12 cellular contexts compared by ENCODE assay signal in genomic region chr4:105859233-105859632, GRCh38. TPM values are rescaled to one million over a fixed set of nuclear protein-coding genes. Genes with fewer than 3 reads are reported as not detected.
DNase-seq lines count a peak whose midpoint lies in the region; ATAC-seq and TF ChIP-seq lines count a peak whose summit lies in the region.
"Had no signal": no experiment of that assay in that cellular context is flagged by ENCODE, and none has a peak within 500 bp of the region (broad histone marks: within the 10 kb centered on the region; RNA-seq: fewer than 3 reads in every experiment).

No MANE protein-coding gene starts in this region.

- H3K27me3 ChIP-seq in brain microvascular endothelial cell (replicated peaks) (no peaks in the 10 kb centered on the region), dorsolateral prefrontal cortex (no peaks in the 10 kb centered on the region)
- no peaks in the 10 kb centered on the region for H3K27me3 ChIP-seq in CD8-positive, alpha-beta T cell (ENCODE audit: insufficient read depth, low read length)

- POLR2A ChIA-PET in CD8-positive, alpha-beta T cell (lab: Charles Lee) = no interaction called here

- DNase-seq in DMS53 (lab: John Stamatoyannopoulos, UW) (peak; percentile 80), brain microvascular endothelial cell (peak; percentile 4), lung microvascular endothelial cell (ENCODE audit: low read depth in 2 of 2) (peak; percentile 55 to 73), dorsolateral prefrontal cortex (no peak), NCI-H1694 (lab: John Stamatoyannopoulos, UW) (no peak)
- DNase-seq in CD8-positive, alpha-beta T cell = no peak
- DNase-seq: activated CD4-positive, CD25-positive, alpha-beta regulatory T cell; NCI-H1092 had no signal

- TF ChIP-seq CTCF in brain microvascular endothelial cell (IDR thresholded peaks at IDR 0.05; ENCODE audit: low read depth, low read length, missing control alignments) (no peak), dorsolateral prefrontal cortex (IDR thresholded peaks at IDR 0.05 in 54 of 56, conservative IDR thresholded peaks at IDR 0.05 in 2 of 56; ENCODE audit: low read depth in 1 of 56, partially characterized antibody in 56 of 56) (no peak)
- TF ChIP-seq CTCF in CD8-positive, alpha-beta T cell (IDR thresholded peaks at IDR 0.05) = no peak

- H3K4me3 ChIP-seq in brain microvascular endothelial cell (ENCODE audit: low read depth, low read length) = no peak overlapping the region
- H3K4me3 ChIP-seq in dorsolateral prefrontal cortex = no peak overlapping the region
- H3K4me3 ChIP-seq in CD8-positive, alpha-beta T cell (ENCODE audit: low read depth, low read length) = no peak overlapping the region
- H3K4me3 ChIP-seq: lung had no signal

- no peak overlapping the region for H3K4me3 Mint-ChIP-seq in CD8-positive, alpha-beta T cell
- H3K4me3 Mint-ChIP-seq: stimulated activated effector memory CD8-positive, alpha-beta T cell treated with anti-CD3 and anti-CD28 coated beads, Interleukin-12 subunit alpha, Interleukin-12 subunit beta, amount 100 ng/mL, for 72 hours had no signal

- ATAC-seq in HG03432 (IDR thresholded peaks at IDR 0.05; ENCODE audit: unreplicated experiment) (peak; percentile 53), GM18907 (IDR thresholded peaks at IDR 0.05; ENCODE audit: unreplicated experiment) (no peak)
- no peak for ATAC-seq in CD8-positive, alpha-beta T cell
- ATAC-seq: stimulated activated effector memory CD8-positive, alpha-beta T cell treated with anti-CD3 and anti-CD28 coated beads, Interleukin-12 subunit alpha, Interleukin-12 subunit beta, amount 100 ng/mL, for 72 hours had no signal

- H3K27ac ChIP-seq in brain microvascular endothelial cell = no peak overlapping the region
- no peak overlapping the region for H3K27ac ChIP-seq in dorsolateral prefrontal cortex
- H3K27ac ChIP-seq in CD8-positive, alpha-beta T cell (ENCODE audit: low read depth, low read length) = no peak overlapping the region

- peaks cover 23% of the 10 kb centered on the region for H3K36me3 Mint-ChIP-seq in CD8-positive, alpha-beta T cell
- H3K36me3 Mint-ChIP-seq: stimulated activated effector memory CD8-positive, alpha-beta T cell treated with anti-CD3 and anti-CD28 coated beads, Interleukin-12 subunit alpha, Interleukin-12 subunit beta, amount 100 ng/mL, for 72 hours had no signal

- in situ Hi-C loops in brain microvascular endothelial cell (cut with HindIII; ENCODE audit: low pct_ligation_motif_present, low sequenced_read_pairs) = no loop called here

- peaks cover 38% of the 10 kb centered on the region for H3K9me3 Mint-ChIP-seq in CD8-positive, alpha-beta T cell

- no peaks in the 10 kb centered on the region for H3K36me3 ChIP-seq in brain microvascular endothelial cell (replicated peaks)
- no peaks in the 10 kb centered on the region for H3K36me3 ChIP-seq in CD8-positive, alpha-beta T cell (ENCODE audit: insufficient read depth, low read length)

- no peaks in the 10 kb centered on the region for H3K4me1 Mint-ChIP-seq in CD8-positive, alpha-beta T cell (ENCODE audit: low read depth)
- H3K4me1 Mint-ChIP-seq: stimulated activated effector memory CD8-positive, alpha-beta T cell treated with anti-CD3 and anti-CD28 coated beads, Interleukin-12 subunit alpha, Interleukin-12 subunit beta, amount 100 ng/mL, for 72 hours had no signal

- H3K27ac Mint-ChIP-seq in CD8-positive, alpha-beta T cell = no peak overlapping the region
- H3K27ac Mint-ChIP-seq: stimulated activated effector memory CD8-positive, alpha-beta T cell treated with anti-CD3 and anti-CD28 coated beads, Interleukin-12 subunit alpha, Interleukin-12 subunit beta, amount 100 ng/mL, for 72 hours had no signal

- no peaks in the 10 kb centered on the region for H3K27me3 Mint-ChIP-seq in CD8-positive, alpha-beta T cell (ENCODE audit: low read depth)

- intact Hi-C loops in dorsolateral prefrontal cortex (cut with DNase I) = no loop called here
- intact Hi-C loops in CD8-positive, alpha-beta T cell (cut with DNase I, micrococcal nuclease) = no loop called here

- H3K4me1 ChIP-seq in CD8-positive, alpha-beta T cell (ENCODE audit: insufficient read depth, low read length) = no peaks in the 10 kb centered on the region

- H3K9me3 ChIP-seq in CD8-positive, alpha-beta T cell (ENCODE audit: low read length) = no peaks in the 10 kb centered on the region

- CTCF ChIA-PET in CD8-positive, alpha-beta T cell (lab: Charles Lee) = no interaction called here

RNA-seq across cellular contexts. Expression of gene NPNT, which starts 36.0 kb away (rescaled TPM):
- under 0.01 TPM in 2 replicates for total RNA-seq in lung microvascular endothelial cell
- 10 to 100 TPM in 14 of 120 experiments, 1 to 10 TPM in 106; 2.5 to 16.9 (median 6.4) TPM for total RNA-seq in dorsolateral prefrontal cortex
- total RNA-seq in CD8-positive, alpha-beta T cell = not detected

Comparison
In these comparisons a context has a peak if more than half of its experiments do, and no peak if none do; other contexts are left out.
1. DNase-seq: peak in DMS53 (single experiment), brain microvascular endothelial cell (single experiment) and lung microvascular endothelial cell (2 of 2); none in dorsolateral prefrontal cortex (0 of 10), CD8-positive, alpha-beta T cell (0 of 7) and NCI-H1694 (single experiment).